Comparison of ENCODE assay signal across 8 cellular contexts in genomic region chr17:82003411-82004381, GRCh38. TPM values are rescaled to one million over a fixed set of nuclear protein-coding genes. Genes with fewer than 3 reads are reported as not detected.
DNase-seq lines count a peak whose midpoint lies in the region; ATAC-seq lines count a peak whose summit lies in the region.
"Had no signal": no experiment of that assay in that cellular context is flagged by ENCODE, and none has a peak within 500 bp of the region (broad histone marks: within the 10 kb centered on the region; RNA-seq: fewer than 3 reads in every experiment).

No MANE protein-coding gene starts in this region.

- CTCF ChIA-PET in activated naive CD4-positive, alpha-beta T cell treated with anti-CD3 and anti-CD28 coated beads for 36 hours (lab: Charles Lee): no interaction called here

- ATAC-seq in activated naive CD4-positive, alpha-beta T cell treated with anti-CD3 and anti-CD28 coated beads, Interleukin-2, amount 50 U/mL, for 72 hours: peak; percentile 35 to 71
- no peak for ATAC-seq in HG02763 (IDR thresholded peaks at IDR 0.05; ENCODE audit: unreplicated experiment)
- ATAC-seq: naive thymus-derived CD4-positive, alpha-beta T cell had no signal

- H3K27ac Mint-ChIP-seq in activated naive CD4-positive, alpha-beta T cell treated with anti-CD3 and anti-CD28 coated beads, Interleukin-2, amount 50 U/mL, for 72 hours: no peak overlapping the region
- H3K27ac Mint-ChIP-seq in activated naive CD4-positive, alpha-beta T cell treated with anti-CD3 and anti-CD28 coated beads for 36 hours: no peak overlapping the region
- H3K27ac Mint-ChIP-seq: naive thymus-derived CD4-positive, alpha-beta T cell had no signal

- DNase-seq in activated naive CD4-positive, alpha-beta T cell treated with anti-CD3 and anti-CD28 coated beads, Interleukin-2, amount 50 U/mL, for 72 hours (ENCODE audit: low spot score in 2 of 2): no peak
- DNase-seq in activated naive CD4-positive, alpha-beta T cell treated with anti-CD3 and anti-CD28 coated beads for 36 hours: no peak
- peak; percentile 98 for DNase-seq in glomerular visceral epithelial cell (ENCODE audit: extremely low spot score)
- peak; percentile 79 for DNase-seq in ureter (ENCODE audit: low spot score)
- no peak for DNase-seq in DMS114 treated with DMSO at 0.1 percent for 48 hours (lab: John Stamatoyannopoulos, UW; ENCODE audit: unreplicated experiment)
- DNase-seq: DND-41; naive thymus-derived CD4-positive, alpha-beta T cell had no signal

- H3K4me1 Mint-ChIP-seq in activated naive CD4-positive, alpha-beta T cell treated with anti-CD3 and anti-CD28 coated beads for 36 hours (ENCODE audit: low read depth): no peaks in the 10 kb centered on the region

- H3K4me3 Mint-ChIP-seq in activated naive CD4-positive, alpha-beta T cell treated with anti-CD3 and anti-CD28 coated beads for 36 hours: no peak overlapping the region
- H3K4me3 Mint-ChIP-seq: naive thymus-derived CD4-positive, alpha-beta T cell had no signal

- no peaks in the 10 kb centered on the region for H3K9me3 Mint-ChIP-seq in activated naive CD4-positive, alpha-beta T cell treated with anti-CD3 and anti-CD28 coated beads, Interleukin-2, amount 50 U/mL, for 72 hours
- H3K9me3 Mint-ChIP-seq in activated naive CD4-positive, alpha-beta T cell treated with anti-CD3 and anti-CD28 coated beads for 36 hours: no peaks in the 10 kb centered on the region
- H3K9me3 Mint-ChIP-seq: naive thymus-derived CD4-positive, alpha-beta T cell had no signal

- intact Hi-C loops in activated naive CD4-positive, alpha-beta T cell treated with anti-CD3 and anti-CD28 coated beads for 36 hours (cut with micrococcal nuclease): no loop called here

- no peaks in the 10 kb centered on the region for H3K27me3 Mint-ChIP-seq in activated naive CD4-positive, alpha-beta T cell treated with anti-CD3 and anti-CD28 coated beads for 36 hours (ENCODE audit: low read depth)
- H3K27me3 Mint-ChIP-seq: naive thymus-derived CD4-positive, alpha-beta T cell had no signal

- no peaks in the 10 kb centered on the region for H3K36me3 Mint-ChIP-seq in activated naive CD4-positive, alpha-beta T cell treated with anti-CD3 and anti-CD28 coated beads, Interleukin-2, amount 50 U/mL, for 72 hours
- no peaks in the 10 kb centered on the region for H3K36me3 Mint-ChIP-seq in activated naive CD4-positive, alpha-beta T cell treated with anti-CD3 and anti-CD28 coated beads for 36 hours (ENCODE audit: low read depth)
- H3K36me3 Mint-ChIP-seq: naive thymus-derived CD4-positive, alpha-beta T cell had no signal

RNA-seq across cellular contexts. Expression of gene CENPX, which starts 19.0 kb away (rescaled TPM):
- 10 to 100 TPM; 47.8 to 62.7 TPM for total RNA-seq in activated naive CD4-positive, alpha-beta T cell treated with anti-CD3 and anti-CD28 coated beads, Interleukin-2, amount 50 U/mL, for 72 hours
- 10 to 100 TPM; 55.8 to 57.8 TPM for total RNA-seq in activated naive CD4-positive, alpha-beta T cell treated with anti-CD3 and anti-CD28 coated beads for 36 hours
- 58.5 TPM for total RNA-seq in ureter

RNA-seq across cellular contexts. Expression of gene LRRC45, which starts 19.4 kb away (rescaled TPM):
- total RNA-seq in activated naive CD4-positive, alpha-beta T cell treated with anti-CD3 and anti-CD28 coated beads, Interleukin-2, amount 50 U/mL, for 72 hours: 10 to 100 TPM; 16.7 TPM
- total RNA-seq in activated naive CD4-positive, alpha-beta T cell treated with anti-CD3 and anti-CD28 coated beads for 36 hours: 10 to 100 TPM; 12.0 to 12.5 TPM
- 11.0 TPM for total RNA-seq in ureter

RNA-seq across cellular contexts. Expression of gene ASPSCR1, which starts 26.3 kb away (rescaled TPM):
- 10 to 100 TPM; 19.7 to 62.3 TPM for total RNA-seq in activated naive CD4-positive, alpha-beta T cell treated with anti-CD3 and anti-CD28 coated beads, Interleukin-2, amount 50 U/mL, for 72 hours
- 10 to 100 TPM; 33.6 to 34.8 TPM for total RNA-seq in activated naive CD4-positive, alpha-beta T cell treated with anti-CD3 and anti-CD28 coated beads for 36 hours
- 52.4 TPM for total RNA-seq in ureter

RNA-seq across cellular contexts. Expression of gene RAC3, which starts 27.8 kb away (rescaled TPM):
- total RNA-seq in activated naive CD4-positive, alpha-beta T cell treated with anti-CD3 and anti-CD28 coated beads, Interleukin-2, amount 50 U/mL, for 72 hours: 10 to 100 TPM in 1 of 2 donors, 1 to 10 TPM in 1; 5.7 to 13.5 TPM
- 1 to 10 TPM; 4.5 to 4.8 TPM for total RNA-seq in activated naive CD4-positive, alpha-beta T cell treated with anti-CD3 and anti-CD28 coated beads for 36 hours
- total RNA-seq in ureter: 5.0 TPM

RNA-seq across cellular contexts. Expression of gene DCXR, which starts 33.8 kb away (rescaled TPM):
- 100 to 1,000 TPM in 1 of 2 donors, 10 to 100 TPM in 1; 85.5 to 128 TPM for total RNA-seq in activated naive CD4-positive, alpha-beta T cell treated with anti-CD3 and anti-CD28 coated beads, Interleukin-2, amount 50 U/mL, for 72 hours
- total RNA-seq in activated naive CD4-positive, alpha-beta T cell treated with anti-CD3 and anti-CD28 coated beads for 36 hours: 100 to 1,000 TPM; 139 to 146 TPM
- total RNA-seq in ureter: 176 TPM

Comparison
In these comparisons a context has a peak if more than half of its experiments do, and no peak if none do; other contexts are left out.
1. DNase-seq: peak in glomerular visceral epithelial cell (single experiment) and ureter (single experiment); none in activated naive CD4-positive, alpha-beta T cell treated with anti-CD3 and anti-CD28 coated beads, Interleukin-2, amount 50 U/mL, for 72 hours (0 of 2), activated naive CD4-positive, alpha-beta T cell treated with anti-CD3 and anti-CD28 coated beads for 36 hours (single experiment) and DMS114 treated with DMSO at 0.1 percent for 48 hours (single experiment).